Comparison of ENCODE assay signal across 1 cellular context in genomic region chr15:78265752-78266224, GRCh38.
TF ChIP-seq lines count a peak whose summit lies in the region.

No MANE protein-coding gene starts in this region.

TF ChIP-seq in SK-N-SH, 30 proteins besides CTCF, POLR2A, EP300 and RAD21 (continued from another document):
- no peak for TF ChIP-seq REST (IDR thresholded peaks at IDR 0.05; ENCODE audit: low read depth, low read length)
